21 cellular contexts compared by ENCODE assay signal in the genomic region with DNA sequence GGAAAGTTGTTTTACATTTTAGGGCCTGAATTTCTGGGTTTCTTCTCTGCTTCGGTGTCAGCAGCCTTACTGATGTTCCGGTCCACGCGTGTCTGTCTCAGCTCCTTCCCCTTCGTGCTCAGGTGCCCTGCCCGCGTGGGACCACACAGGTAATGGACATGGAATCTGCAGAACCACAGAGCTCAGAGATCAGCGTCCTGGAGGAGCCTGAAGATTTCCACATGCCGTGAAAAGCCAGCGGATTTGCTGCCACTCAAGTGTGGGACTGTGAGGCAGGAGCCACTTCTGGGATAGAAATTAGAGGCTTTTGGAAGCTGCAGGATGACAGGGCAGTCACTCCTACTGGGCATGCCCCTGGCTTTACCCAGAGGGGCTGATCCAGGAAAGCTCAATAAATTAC.
A peak's percentile ranks its signal among the peaks of the same experiment; 100 is the strongest.
DNase-seq lines count a peak whose midpoint lies in the region; FAIRE-seq and TF ChIP-seq lines count a peak whose summit lies in the region.
"Had no signal": no experiment of that assay in that cellular context is flagged by ENCODE, and none has a peak within 500 bp of the region (broad histone marks: within the 10 kb centered on the region; RNA-seq: fewer than 3 reads in every experiment).

No MANE protein-coding gene starts in this region.

- no peak overlapping the region for H3K4me3 Mint-ChIP-seq in endodermal cell
- H3K4me3 Mint-ChIP-seq: CD4-positive, alpha-beta memory T cell; GM23338; H9 had no signal

- no peaks in the 10 kb centered on the region for H3K27me3 Mint-ChIP-seq in endodermal cell (ENCODE audit: insufficient read depth)

- H4K91ac ChIP-seq in trophoblast cell (ENCODE audit: low read depth, low read length): no peak overlapping the region

- no peak overlapping the region for H3K4me2 ChIP-seq in trophoblast cell (ENCODE audit: low read length)
- H3K4me2 ChIP-seq: A549, GM23338 had no signal

- TF ChIP-seq CTCF in endodermal cell (conservative IDR thresholded peaks at IDR 0.05): no peak
- TF ChIP-seq CTCF in BE2C (IDR thresholded peaks at IDR 0.05; ENCODE audit: low read depth, low read length): no peak

- H3K36me3 Mint-ChIP-seq in endodermal cell (ENCODE audit: low read depth): peaks cover 56% of the 10 kb centered on the region
- H3K36me3 Mint-ChIP-seq: CD4-positive, alpha-beta memory T cell had no signal

- H3K79me1 ChIP-seq in trophoblast cell (ENCODE audit: low read length): no peaks in the 10 kb centered on the region

- no peak overlapping the region for H4K12ac ChIP-seq in trophoblast cell (ENCODE audit: low read depth, low read length)

- peak; percentile 85 for FAIRE-seq in urothelium cell line (lab: Jason Lieb, UNC)
- FAIRE-seq: A549, GM12891, GM18507 had no signal

- no peak overlapping the region for H2BK12ac ChIP-seq in trophoblast cell (ENCODE audit: low read length)

- H3K27me3 ChIP-seq in endodermal cell (ENCODE audit: control insufficient read depth, insufficient read depth, low read length, poor library complexity, severe bottlenecking) (no peaks in the 10 kb centered on the region), trophoblast cell (ENCODE audit: insufficient read depth, low read length) (no peaks in the 10 kb centered on the region), BE2C (no peaks in the 10 kb centered on the region)

- no peak overlapping the region for H3K4ac ChIP-seq in trophoblast cell (ENCODE audit: low read depth, low read length)

- no peak overlapping the region for H2BK120ac ChIP-seq in trophoblast cell (ENCODE audit: insufficient read depth, low read length, poor library complexity)

- H3K36me3 ChIP-seq in endodermal cell (ENCODE audit: control insufficient read depth, insufficient read depth, low read length): no peaks in the 10 kb centered on the region
- H3K36me3 ChIP-seq in trophoblast cell (ENCODE audit: control insufficient read depth in 1 of 2, insufficient read depth in 2 of 2, low read length in 2 of 2): peaks cover 44 to 45% of the 10 kb centered on the region in 2 experiments
- no peaks in the 10 kb centered on the region for H3K36me3 ChIP-seq in BE2C

- 94 to 100% methylated on average over 6 to 10 of the region's 10 CpGs for WGBS in endodermal cell (ENCODE audit: insufficient coverage in 1 of 2, insufficient read length in 1 of 2), 2 experiments
- WGBS in trophoblast cell (ENCODE audit: extremely low coverage, insufficient coverage, insufficient read length): no CpG with 5 or more reads among the region's 10 CpGs

- H3K4me1 Mint-ChIP-seq in endodermal cell: peaks cover 5% of the 10 kb centered on the region
- H3K4me1 Mint-ChIP-seq: CD4-positive, alpha-beta memory T cell had no signal

- H3K18ac ChIP-seq in trophoblast cell (ENCODE audit: low read length): no peak overlapping the region

- H3K9me3 Mint-ChIP-seq in endodermal cell: peaks cover 43% of the 10 kb centered on the region

- DNase-seq in endodermal cell (peak; percentile 5), trophoblast cell (no peak), urothelium cell line (ENCODE audit: low spot score) (no peak), medulla oblongata (ENCODE audit: extremely low spot score) (no peak), BE2C (no peak), NOMO-1 treated with DMSO at 0.1 percent for 48 hours (lab: John Stamatoyannopoulos, UW; ENCODE audit: unreplicated experiment) (no peak)
- DNase-seq: 8988T; ACHN; AML-193; C1 segment of cervical spinal cord; Calu3; CD4-positive, alpha-beta memory T cell; COR-L47; DMS53; DMS79 treated with DMSO at 0.1 percent for 48 hours; GF-D8; H9 had no signal

- H3K9ac ChIP-seq in endodermal cell (ENCODE audit: extremely low read depth, low read length, poor library complexity, severe bottlenecking) (no peak overlapping the region), trophoblast cell (ENCODE audit: low read length) (no peak overlapping the region)

- H3K27ac ChIP-seq in endodermal cell (ENCODE audit: low read depth, low read length) (no peak overlapping the region), trophoblast cell (ENCODE audit: low read depth, low read length) (no peak overlapping the region)
- H3K27ac ChIP-seq: A549 had no signal

- H4K8ac ChIP-seq in trophoblast cell (ENCODE audit: low read depth, low read length): no peak overlapping the region

- no peak overlapping the region for H2AFZ ChIP-seq in trophoblast cell (ENCODE audit: insufficient read depth, low read length, poor library complexity)
- H2AFZ ChIP-seq: GM23338 had no signal

- no peak overlapping the region for H3K14ac ChIP-seq in trophoblast cell (ENCODE audit: low read length)

- no peaks in the 10 kb centered on the region for H3K79me2 ChIP-seq in trophoblast cell (ENCODE audit: control insufficient read depth, insufficient read depth, low read length, poor library complexity)

- H3K9me3 ChIP-seq in endodermal cell (ENCODE audit: control insufficient read depth, low read length): peaks cover 12% of the 10 kb centered on the region
- peaks cover 15% of the 10 kb centered on the region for H3K9me3 ChIP-seq in trophoblast cell (ENCODE audit: insufficient read depth, low read depth, low read length)
- H3K9me3 ChIP-seq in BE2C: peaks cover 2% of the 10 kb centered on the region

- H3K27ac Mint-ChIP-seq in endodermal cell: no peak overlapping the region
- H3K27ac Mint-ChIP-seq: CD4-positive, alpha-beta memory T cell; GM23338 had no signal

- H3K23ac ChIP-seq in trophoblast cell (ENCODE audit: low read length): peak overlapping the region; percentile 70

- H2BK5ac ChIP-seq in trophoblast cell (ENCODE audit: low read depth, low read length, poor library complexity): no peak overlapping the region

- H3K4me3 ChIP-seq in endodermal cell (ENCODE audit: low read length) (no peak overlapping the region), trophoblast cell (ENCODE audit: low read depth, low read length) (no peak overlapping the region), BE2C (ENCODE audit: low read depth, low read length) (no peak overlapping the region)
- H3K4me3 ChIP-seq: A549, GM23338 had no signal

- peaks cover 2% of the 10 kb centered on the region for H3K4me1 ChIP-seq in endodermal cell (ENCODE audit: control insufficient read depth, insufficient read depth, low read length)
- peaks cover 2 to 8% of the 10 kb centered on the region in 2 experiments for H3K4me1 ChIP-seq in trophoblast cell (ENCODE audit: control insufficient read depth in 1 of 2, insufficient read depth in 2 of 2, low read length in 2 of 2)
- H3K4me1 ChIP-seq in BE2C: no peaks in the 10 kb centered on the region
- H3K4me1 ChIP-seq: A549 had no signal

- no peak overlapping the region for H2AK5ac ChIP-seq in trophoblast cell (ENCODE audit: low read length)
